ENCODE assay signal across 9 cellular contexts in genomic region chr3:186400026-186400425, GRCh38.
"Had no signal": no experiment of that assay in that cellular context is flagged by ENCODE, and none has a peak within 500 bp of the region (broad histone marks: within the 10 kb centered on the region; RNA-seq: fewer than 3 reads in every experiment).

No MANE protein-coding gene starts in this region.

- H3K4me1 Mint-ChIP-seq: IgD-negative memory B cell had no signal

- H3K4me3 Mint-ChIP-seq: IgD-negative memory B cell had no signal

- H3K27ac ChIP-seq: HL-60, KMS-11 had no signal

- H3K4me2 ChIP-seq: KMS-11 had no signal

- FAIRE-seq: HepG2, HTR-8/SVneo, K562 had no signal

- DNase-seq: IMR-90, KBM-7, KG1 had no signal

- H3K9ac ChIP-seq: KMS-11 had no signal

- H3K4me3 ChIP-seq: K562 had no signal

- ATAC-seq: HepG2, K562 had no signal
